ENCODE assay signal across 23 cellular contexts in the genomic region with DNA sequence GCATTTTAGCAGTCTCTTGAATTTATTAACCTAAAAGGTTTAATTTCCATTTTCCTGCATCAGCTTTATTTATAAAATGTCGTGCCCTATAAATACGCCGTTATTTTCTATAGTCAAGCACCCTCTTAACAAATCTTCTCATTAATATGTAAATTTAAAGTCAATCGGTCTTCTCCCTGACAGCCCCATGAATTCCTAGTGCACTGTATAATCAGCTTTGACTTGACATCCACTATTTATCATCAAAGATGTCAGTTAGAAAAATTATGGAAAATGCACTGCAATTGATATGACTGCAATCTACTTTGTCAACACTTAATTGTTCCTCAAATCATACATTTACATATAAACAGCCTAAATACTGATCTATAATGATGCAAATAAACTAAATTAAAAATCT.
"Had no signal": no experiment of that assay in that cellular context is flagged by ENCODE, and none has a peak within 500 bp of the region (broad histone marks: within the 10 kb centered on the region; RNA-seq: fewer than 3 reads in every experiment).

No MANE protein-coding gene starts in this region.

- ATAC-seq: effector memory CD8-positive, alpha-beta T cell; esophagus mucosa; gastrocnemius medialis; heart right ventricle; left cardiac atrium; left lung; left ventricle myocardium superior; lower lobe of right lung; mucosa of descending colon had no signal

- H3K9me3 ChIP-seq: colonic mucosa, esophagus squamous epithelium, gastrocnemius medialis, heart right ventricle, left lung, lower lobe of right lung, mucosa of descending colon had no signal

- H3K4me3 ChIP-seq: colonic mucosa, esophagus squamous epithelium, gastrocnemius medialis, heart right ventricle, left lung, lower lobe of right lung, mucosa of descending colon had no signal

- H3K4me1 ChIP-seq: colonic mucosa, esophagus squamous epithelium, gastrocnemius medialis, heart right ventricle, left lung, lower lobe of right lung had no signal

- H3K27ac ChIP-seq: colonic mucosa, epithelial cell of prostate, esophagus squamous epithelium, gastrocnemius medialis, heart right ventricle, left lung, lower lobe of right lung had no signal

- H3K36me3 ChIP-seq: colonic mucosa had no signal

- H3K27me3 ChIP-seq: colonic mucosa, esophagus squamous epithelium, gastrocnemius medialis, heart right ventricle, left lung had no signal

- DNase-seq: colonic mucosa; cortex of kidney; effector CD8-positive, alpha-beta T cell; effector memory CD8-positive, alpha-beta T cell; endodermal cell; erythroblast; esophagus squamous epithelium; foreskin fibroblast; foreskin melanocyte; gastrocnemius medialis; glutamatergic neuron; head of caudate nucleus; heart right ventricle; hippocampal formation; left cardiac atrium; left lung; left ventricle myocardium superior; lower lobe of right lung; mesenchymal stem cell; mucosa of descending colon; naive B cell had no signal
